ENCODE assay signal across 8 cellular contexts in genomic region chr6:113632220-113632864, GRCh38.
DNase-seq lines count a peak whose midpoint lies in the region; ATAC-seq and TF ChIP-seq lines count a peak whose summit lies in the region.

No MANE protein-coding gene starts in this region.

- no peaks in the 10 kb centered on the region for H4K20me1 ChIP-seq in OCI-LY7 (ENCODE audit: insufficient read depth, low read length)

- no peaks in the 10 kb centered on the region for H3K79me2 ChIP-seq in OCI-LY7 (ENCODE audit: insufficient read depth, low read depth, low read length)

- TF ChIP-seq CTCF in OCI-LY7 (conservative IDR thresholded peaks at IDR 0.05; ENCODE audit: low read length) (no peak), cardiac fibroblast (IDR thresholded peaks at IDR 0.05; ENCODE audit: low read depth, low read length) (no peak), stomach (IDR thresholded peaks at IDR 0.05) (no peak)

- peak overlapping the region; percentile 81 for H2AFZ ChIP-seq in OCI-LY7 (ENCODE audit: low read length)

- H3K9me3 ChIP-seq in OCI-LY7 (ENCODE audit: low read length): no peaks in the 10 kb centered on the region; the same call in 1 of the 2 replicates
- no peaks in the 10 kb centered on the region for H3K9me3 ChIP-seq in mesodermal cell (ENCODE audit: control insufficient read depth, low read length)
- H3K9me3 ChIP-seq in stomach: no peaks in the 10 kb centered on the region

- POLR2A ChIA-PET in OCI-LY7 (lab: Charles Lee): interaction anchor here (0.6 to 7.9 kb wide), 7 partner anchors 10 to 1537 kb away, joined by 3 to 52 read pairs (median 4); no protein-coding TSS in a partner anchor

- no TSS peak for BruUV-seq in OCI-LY7 (replicated peaks; lab: Mats Ljungman, UMichigan)

- H3K36me3 ChIP-seq in OCI-LY7 (ENCODE audit: insufficient read depth, low read length) (no peaks in the 10 kb centered on the region), mesodermal cell (ENCODE audit: control insufficient read depth, insufficient read depth, low read length) (no peaks in the 10 kb centered on the region), stomach (no peaks in the 10 kb centered on the region)

- intact Hi-C loops in OCI-LY7 (cut with micrococcal nuclease; ENCODE audit: unreplicated experiment): loop anchor here (10.0 kb wide), 2 partner anchors 248 to 342 kb away; partner anchors contain the start of gene HDAC2
- intact Hi-C loops in stomach (cut with DNase I; ENCODE audit: low total_unique reads): no loop called here

- no peaks in the 10 kb centered on the region for H3K27me3 ChIP-seq in stomach

- H3K9me2 ChIP-seq in OCI-LY7 (ENCODE audit: insufficient read depth, low read length): no peaks in the 10 kb centered on the region

- peaks cover 96% of the 10 kb centered on the region for H3K4me1 ChIP-seq in OCI-LY7 (ENCODE audit: insufficient read depth, low read length, poor library complexity, severe bottlenecking)
- peaks cover 30% of the 10 kb centered on the region for H3K4me1 ChIP-seq in mesodermal cell (ENCODE audit: control insufficient read depth, insufficient read depth, low read length, poor library complexity, severe bottlenecking)
- H3K4me1 ChIP-seq in stomach: peaks cover 20 to 75% (median 40%) of the 10 kb centered on the region in 4 donors

- H3K4me3 ChIP-seq in OCI-LY7 (ENCODE audit: low read depth, low read length, poor library complexity, severe bottlenecking) (no peak overlapping the region), cardiac fibroblast (replicated peaks in 1 of 2; ENCODE audit: low read depth in 2 of 2, low read length in 2 of 2) (peak overlapping the region; percentile 15 to 39), mesodermal cell (ENCODE audit: extremely low read depth, insufficient read depth, low read length, poor library complexity, severe bottlenecking) (no peak overlapping the region), stomach (peak overlapping the region; percentile 5 to 23 (median 12))

- peak; percentile 15 to 18 for DNase-seq in activated CD4-positive, alpha-beta T cell treated with anti-CD3 and anti-CD28 coated beads for 24 hours (ENCODE audit: low read depth in 2 of 2)
- DNase-seq in activated CD4-positive, alpha-beta T cell treated with anti-CD3 and anti-CD28 coated beads for 1 hour: no peak
- DNase-seq in OCI-LY7 (ENCODE audit: low spot score): peak; percentile 27
- peak; percentile 91 to 97 for DNase-seq in cardiac fibroblast (ENCODE audit: low read depth in 2 of 2)
- DNase-seq in stomach: peak; percentile 45
- no peak for DNase-seq in NCI-H128 (lab: John Stamatoyannopoulos, UW; ENCODE audit: unreplicated experiment)

- H3K4me2 ChIP-seq in OCI-LY7 (ENCODE audit: low read length): peak overlapping the region; percentile 99

- TF ChIP-seq POLR2A in stomach (IDR thresholded peaks at IDR 0.05): no peak

- ATAC-seq in HG02870 (IDR thresholded peaks at IDR 0.05; ENCODE audit: unreplicated experiment): peak; percentile 27

- CTCF ChIA-PET in OCI-LY7 (lab: Charles Lee; ENCODE audit: unreplicated experiment): no interaction called here

- peak overlapping the region; percentile 99 for H3K27ac ChIP-seq in OCI-LY7 (ENCODE audit: low read depth, low read length, poor library complexity, severe bottlenecking)
- H3K27ac ChIP-seq in mesodermal cell (ENCODE audit: low read depth, low read length, severe bottlenecking): peak overlapping the region; percentile 80
- peak overlapping the region; percentile 30 to 82 (median 66) for H3K27ac ChIP-seq in stomach

- TF ChIP-seq EP300 in stomach (IDR thresholded peaks at IDR 0.05): no peak

- WGBS in mesodermal cell (ENCODE audit: insufficient coverage in 2 of 2), 2 experiments: 59 to 62% methylated on average over 6 to 7 of the region's 8 CpGs
- 12 to 15% (median 12%) methylated on average over 8 of the region's 8 CpGs for WGBS in stomach, 5 donors

Comparison
In these comparisons a context has a peak if more than half of its experiments do, and no peak if none do; other contexts are left out.
1. DNase-seq: peak in activated CD4-positive, alpha-beta T cell treated with anti-CD3 and anti-CD28 coated beads for 24 hours (2 of 2), OCI-LY7 (single experiment), cardiac fibroblast (2 of 2) and stomach (single experiment); none in activated CD4-positive, alpha-beta T cell treated with anti-CD3 and anti-CD28 coated beads for 1 hour (single experiment) and NCI-H128 (single experiment).
2. H3K4me3 ChIP-seq: peak in cardiac fibroblast (2 of 2) and stomach (4 of 4); none in OCI-LY7 (single experiment) and mesodermal cell (single experiment).
3. Peak in every context shown above with its lines, with median percentiles within 50 percentile points of each other: H3K27ac ChIP-seq.